9 cellular contexts compared by ENCODE assay signal in genomic region chr16:49556252-49557069, GRCh38.
DNase-seq lines count a peak whose midpoint lies in the region; ATAC-seq and TF ChIP-seq lines count a peak whose summit lies in the region.
"Had no signal": no experiment of that assay in that cellular context is flagged by ENCODE, and none has a peak within 500 bp of the region (broad histone marks: within the 10 kb centered on the region; RNA-seq: fewer than 3 reads in every experiment).

No MANE protein-coding gene starts in this region.

- H3K27me3 Mint-ChIP-seq in neural crest cell (ENCODE audit: low read depth): no peaks in the 10 kb centered on the region
- no peaks in the 10 kb centered on the region for H3K27me3 Mint-ChIP-seq in activated CD8-positive, alpha-beta T cell treated with anti-CD3 and anti-CD28 coated beads, Interleukin-2, amount 10 ng/mL, durations not matched to agents 7 days and 5 days (ENCODE audit: low read depth)

- ATAC-seq in HG03378 (IDR thresholded peaks at IDR 0.05; ENCODE audit: unreplicated experiment) (no peak), GM19328 (IDR thresholded peaks at IDR 0.05; ENCODE audit: unreplicated experiment) (no peak), GM19023 (IDR thresholded peaks at IDR 0.05; ENCODE audit: unreplicated experiment) (no peak)
- no peak for ATAC-seq in activated CD8-positive, alpha-beta T cell treated with anti-CD3 and anti-CD28 coated beads, Interleukin-2, amount 10 ng/mL, durations not matched to agents 7 days and 5 days

- DNase-seq in ELF-1 (ENCODE audit: low read depth, low spot score) (peak; percentile 47), NCI-H1694 (lab: John Stamatoyannopoulos, UW) (peak; percentile 13), cardiac fibroblast (ENCODE audit: low read depth in 2 of 2) (peak; percentile 63 to 67), neural crest cell (ENCODE audit: low read depth, low spot score) (peak; percentile 18)
- no peak for DNase-seq in activated CD8-positive, alpha-beta T cell treated with anti-CD3 and anti-CD28 coated beads, Interleukin-2, amount 10 ng/mL, durations not matched to agents 7 days and 5 days

- peaks cover 10% of the 10 kb centered on the region for H3K4me1 Mint-ChIP-seq in neural crest cell
- no peaks in the 10 kb centered on the region for H3K4me1 Mint-ChIP-seq in activated CD8-positive, alpha-beta T cell treated with anti-CD3 and anti-CD28 coated beads, Interleukin-2, amount 10 ng/mL, durations not matched to agents 7 days and 5 days (ENCODE audit: low read depth)
- H3K4me1 Mint-ChIP-seq: memory B cell had no signal

- peak; percentile 55 for TF ChIP-seq CTCF in cardiac fibroblast (IDR thresholded peaks at IDR 0.05; ENCODE audit: low read depth, low read length)
- peak; percentile 75 for TF ChIP-seq CTCF in neural crest cell (conservative IDR thresholded peaks at IDR 0.05)

- CTCF ChIA-PET in activated CD8-positive, alpha-beta T cell treated with anti-CD3 and anti-CD28 coated beads, Interleukin-2, amount 10 ng/mL, durations not matched to agents 7 days and 5 days (lab: Charles Lee): no interaction called here

- POLR2A ChIA-PET in activated CD8-positive, alpha-beta T cell treated with anti-CD3 and anti-CD28 coated beads, Interleukin-2, amount 10 ng/mL, durations not matched to agents 7 days and 5 days (lab: Charles Lee): no interaction called here

- no peak overlapping the region for H3K27ac Mint-ChIP-seq in neural crest cell (ENCODE audit: unreplicated experiment)
- no peak overlapping the region for H3K27ac Mint-ChIP-seq in activated CD8-positive, alpha-beta T cell treated with anti-CD3 and anti-CD28 coated beads, Interleukin-2, amount 10 ng/mL, durations not matched to agents 7 days and 5 days
- H3K27ac Mint-ChIP-seq: memory B cell had no signal

- H3K4me3 ChIP-seq in cardiac fibroblast (replicated peaks in 1 of 2; ENCODE audit: low read depth in 2 of 2, low read length in 2 of 2): no peak overlapping the region

- H3K4me3 Mint-ChIP-seq in neural crest cell: peak overlapping the region; percentile 29
- H3K4me3 Mint-ChIP-seq in activated CD8-positive, alpha-beta T cell treated with anti-CD3 and anti-CD28 coated beads, Interleukin-2, amount 10 ng/mL, durations not matched to agents 7 days and 5 days: no peak overlapping the region
- H3K4me3 Mint-ChIP-seq: memory B cell had no signal

- no peaks in the 10 kb centered on the region for H3K9me3 Mint-ChIP-seq in neural crest cell
- no peaks in the 10 kb centered on the region for H3K9me3 Mint-ChIP-seq in activated CD8-positive, alpha-beta T cell treated with anti-CD3 and anti-CD28 coated beads, Interleukin-2, amount 10 ng/mL, durations not matched to agents 7 days and 5 days (ENCODE audit: insufficient read depth)
- H3K9me3 Mint-ChIP-seq: memory B cell had no signal

- no peaks in the 10 kb centered on the region for H3K36me3 Mint-ChIP-seq in neural crest cell (ENCODE audit: low read depth)
- H3K36me3 Mint-ChIP-seq in activated CD8-positive, alpha-beta T cell treated with anti-CD3 and anti-CD28 coated beads, Interleukin-2, amount 10 ng/mL, durations not matched to agents 7 days and 5 days (ENCODE audit: low read depth): no peaks in the 10 kb centered on the region
- H3K36me3 Mint-ChIP-seq: memory B cell had no signal
